ENCODE assay signal across 14 cellular contexts in genomic region chr16:86992587-86992986, GRCh38.
A peak's percentile ranks its signal among the peaks of the same experiment; 100 is the strongest.
DNase-seq lines count a peak whose midpoint lies in the region; ATAC-seq, FAIRE-seq and TF ChIP-seq lines count a peak whose summit lies in the region.
"Had no signal": no experiment of that assay in that cellular context is flagged by ENCODE, and none has a peak within 500 bp of the region (broad histone marks: within the 10 kb centered on the region; RNA-seq: fewer than 3 reads in every experiment).

No MANE protein-coding gene starts in this region.

- H2AK9ac ChIP-seq in IMR-90 (replicated peaks; ENCODE audit: low read depth, low read length, poor library complexity): no peak overlapping the region

- no peaks in the 10 kb centered on the region for H3K9me3 ChIP-seq in IMR-90 (ENCODE audit: control insufficient read depth, insufficient read depth, low read length)
- H3K9me3 ChIP-seq in K562 (replicated peaks; ENCODE audit: control insufficient read depth, insufficient read depth, low read depth, low read length): no peaks in the 10 kb centered on the region
- H3K9me3 ChIP-seq in neutrophil: no peaks in the 10 kb centered on the region
- H3K9me3 ChIP-seq in WERI-Rb-1 (ENCODE audit: severe bottlenecking): no peaks in the 10 kb centered on the region
- H3K9me3 ChIP-seq: BLaER1 had no signal

- no peak overlapping the region for H3K4me3 ChIP-seq in IMR-90 (ENCODE audit: insufficient read depth, low read depth, low read length)
- no peak overlapping the region for H3K4me3 ChIP-seq in K562
- no peak overlapping the region for H3K4me3 ChIP-seq in neutrophil (ENCODE audit: low read depth in 1 of 2, low read length in 1 of 2)
- H3K4me3 ChIP-seq in WERI-Rb-1 (ENCODE audit: low read depth, low read length): no peak overlapping the region
- H3K4me3 ChIP-seq: BLaER1 had no signal

- ATAC-seq in IMR-90 (ENCODE audit: low read depth) (no peak), K562 (no peak), natural killer cell (no peak)

- TF ChIP-seq CTCF in IMR-90 (conservative IDR thresholded peaks at IDR 0.05; ENCODE audit: low read depth, low read length) (no peak), K562 (IDR thresholded peaks at IDR 0.05 in 2 of 3, conservative IDR thresholded peaks at IDR 0.05 in 1 of 3; ENCODE audit: insufficient read depth in 2 of 3, low read depth in 1 of 3, low read length in 3 of 3) (no peak), neutrophil (IDR thresholded peaks at IDR 0.05) (no peak), natural killer cell (IDR thresholded peaks at IDR 0.05) (no peak), WERI-Rb-1 (IDR thresholded peaks at IDR 0.05; ENCODE audit: low read depth, low read length) (no peak)

- peak overlapping the region; percentile 12; the same call in 1 of the 2 replicates for H3K14ac ChIP-seq in IMR-90 (replicated peaks; ENCODE audit: low read depth, low read length)

- H3K18ac ChIP-seq in IMR-90 (ENCODE audit: low read depth, low read length): no peak overlapping the region

- POLR2A ChIA-PET in IMR-90 (lab: Charles Lee; ENCODE audit: unreplicated experiment): no interaction called here
- POLR2A ChIA-PET in K562 (lab: Yijun Ruan, JAX): no interaction called here

- intact Hi-C loops in IMR-90 (cut with micrococcal nuclease) (no loop called here), K562 (cut with micrococcal nuclease) (no loop called here), natural killer cell (cut with micrococcal nuclease) (no loop called here)

- FAIRE-seq in K562 (lab: Jason Lieb, UNC): no peak

- no peak overlapping the region for H3K23ac ChIP-seq in IMR-90 (ENCODE audit: low read depth, low read length)

- peak overlapping the region; percentile 50 for H2BK120ac ChIP-seq in IMR-90 (ENCODE audit: low read depth, low read length)

- 0 out of 3 replicates have a peak overlapping the region, but pooled peaks have one; percentile 67 for H2BK15ac ChIP-seq in IMR-90 (ENCODE audit: low read depth, low read length)

- TF ChIP-seq RAD21 in IMR-90 (IDR thresholded peaks at IDR 0.05; ENCODE audit: low read length): no peak
- no peak for TF ChIP-seq RAD21 in K562 (CRISPR knock-in tag; conservative IDR thresholded peaks at IDR 0.05 in 1 of 2, IDR thresholded peaks at IDR 0.05 in 1 of 2)

- H3K79me1 ChIP-seq in IMR-90 (ENCODE audit: low read depth in 1 of 2, low read length in 2 of 2): 0 out of 4 replicates have a peak, but pooled peaks cover 0 to 3% of the 10 kb centered on the region in 2 experiments

- TF ChIP-seq EP300 in K562 (IDR thresholded peaks at IDR 0.05; ENCODE audit: low read length): no peak

- H3K36me3 ChIP-seq in IMR-90 (ENCODE audit: control insufficient read depth, insufficient read depth, low read length) (no peaks in the 10 kb centered on the region), K562 (ENCODE audit: control insufficient read depth, insufficient read depth, low read length) (no peaks in the 10 kb centered on the region), neutrophil (no peaks in the 10 kb centered on the region), WERI-Rb-1 (no peaks in the 10 kb centered on the region)
- H3K36me3 ChIP-seq: BLaER1 had no signal

- no CpG with 5 or more reads among the region's 5 CpGs for WGBS in IMR-90 (ENCODE audit: extremely low coverage in 2 of 2, insufficient read length in 1 of 2), 2 experiments
- WGBS in K562 (ENCODE audit: insufficient coverage, low coverage, missing lambda C conversion rate): 0% methylated on average over 5 of the region's 5 CpGs

- H2BK20ac ChIP-seq in IMR-90 (ENCODE audit: low read depth, low read length): peak overlapping the region; percentile 60

- H3K9ac ChIP-seq in IMR-90 (ENCODE audit: low read depth, low read length) (no peak overlapping the region), K562 (ENCODE audit: insufficient read depth in 1 of 2, low read depth in 2 of 2, low read length in 2 of 2) (no peak overlapping the region)
- H3K9ac ChIP-seq: BLaER1 had no signal

- no peak overlapping the region for H3K4me3 Mint-ChIP-seq in natural killer cell
- H3K4me3 Mint-ChIP-seq: CD8-positive, alpha-beta memory T cell; H9 had no signal

- peaks cover 13 to 20% of the 10 kb centered on the region in 2 donors for H3K4me1 Mint-ChIP-seq in natural killer cell

- H2AFZ ChIP-seq in IMR-90 (replicated peaks; ENCODE audit: low read length, poor library complexity) (peak overlapping the region; percentile 44), K562 (ENCODE audit: low read depth, low read length) (no peak overlapping the region)

- peak overlapping the region; percentile 58; the same call in 1 of the 2 replicates for H3K4ac ChIP-seq in IMR-90 (ENCODE audit: low read depth, low read length)

- peak overlapping the region; percentile 84 for H2AK5ac ChIP-seq in IMR-90 (ENCODE audit: low read depth, low read length)

- DNase-seq in ELR (ENCODE audit: low read depth): peak; percentile 44
- DNase-seq in IMR-90: no peak
- DNase-seq in K562 (ENCODE audit: extremely low read depth in 1 of 4, low spot score in 3 of 4): no peak
- no peak for DNase-seq in natural killer cell
- no peak for DNase-seq in DMS79 treated with DMSO at 0.1 percent for 48 hours (lab: John Stamatoyannopoulos, UW)
- no peak for DNase-seq in WERI-Rb-1
- DNase-seq: 8988T; AML-193; Caco-2; CD8-positive, alpha-beta memory T cell; GOT3; H9 had no signal

- H3K27me3 ChIP-seq in IMR-90 (ENCODE audit: control insufficient read depth, insufficient read depth, low read length) (no peaks in the 10 kb centered on the region), K562 (ENCODE audit: control insufficient read depth in 2 of 2, insufficient read depth in 2 of 2, low read length in 2 of 2) (peaks cover 36 to 74% of the 10 kb centered on the region in 2 experiments), neutrophil (peaks cover 4% of the 10 kb centered on the region), WERI-Rb-1 (ENCODE audit: insufficient read depth, low read depth, severe bottlenecking) (no peaks in the 10 kb centered on the region)
- H3K27me3 ChIP-seq: BLaER1 had no signal

- no peak overlapping the region for H3K56ac ChIP-seq in IMR-90 (ENCODE audit: extremely low read depth, insufficient read depth, low read length)

- in situ Hi-C loops in IMR-90 (cut with MboI; ENCODE audit: low sequenced_read_pairs): no loop called here
- in situ Hi-C loops in K562 (cut with MboI): no loop called here

- no peaks in the 10 kb centered on the region for H3K9me3 Mint-ChIP-seq in natural killer cell
- H3K9me3 Mint-ChIP-seq: H9 had no signal

- H3K27me3 Mint-ChIP-seq in natural killer cell (ENCODE audit: low read depth in 2 of 2): peaks cover 10 to 24% of the 10 kb centered on the region in 2 donors

- peak overlapping the region; percentile 55; the same call in 1 of the 2 replicates for H4K91ac ChIP-seq in IMR-90 (ENCODE audit: insufficient read depth, low read depth, low read length)

- TF ChIP-seq POLR2A in IMR-90 (IDR thresholded peaks at IDR 0.05; ENCODE audit: low read depth, low read length): no peak
- TF ChIP-seq POLR2A in K562 (conservative IDR thresholded peaks at IDR 0.05): no peak

- H3K4me1 ChIP-seq in IMR-90 (ENCODE audit: control insufficient read depth, insufficient read depth, low read length): peaks cover 9% of the 10 kb centered on the region
- H3K4me1 ChIP-seq in K562 (replicated peaks in 1 of 2; ENCODE audit: control insufficient read depth in 2 of 2, insufficient read depth in 2 of 2, low read length in 2 of 2): peaks cover 0 to 10% of the 10 kb centered on the region in 2 experiments; a peak in 1 of 5 replicates
- H3K4me1 ChIP-seq in neutrophil (ENCODE audit: control insufficient read depth in 1 of 2, insufficient read depth in 1 of 2, low read depth in 1 of 2, low read length in 1 of 2): peaks cover 55 to 72% of the 10 kb centered on the region in 2 experiments
- H3K4me1 ChIP-seq: Caco-2 had no signal

- H3K36me3 Mint-ChIP-seq in natural killer cell: no peaks in the 10 kb centered on the region
- H3K36me3 Mint-ChIP-seq: CD8-positive, alpha-beta memory T cell had no signal

- CTCF ChIA-PET in IMR-90 (lab: Yijun Ruan, JAX): no interaction called here
- CTCF ChIA-PET in K562 (lab: Yijun Ruan, JAX; ENCODE audit: low intra/inter-chr PET ratio): no interaction called here

- no peaks in the 10 kb centered on the region for H4K20me1 ChIP-seq in IMR-90 (ENCODE audit: insufficient read depth, low read length)
- peaks cover 16% of the 10 kb centered on the region for H4K20me1 ChIP-seq in K562 (replicated peaks; ENCODE audit: control insufficient read depth, insufficient read depth, low read length)
- H4K20me1 ChIP-seq: BLaER1 had no signal

- H3K4me2 ChIP-seq in IMR-90 (ENCODE audit: low read depth, low read length): no peak overlapping the region
- H3K4me2 ChIP-seq in K562 (ENCODE audit: insufficient read depth, low read length): no peak overlapping the region
- H3K4me2 ChIP-seq: BLaER1 had no signal

- no peak overlapping the region for H4K5ac ChIP-seq in IMR-90 (ENCODE audit: low read depth, low read length)

- H3K79me2 ChIP-seq in K562 (ENCODE audit: control insufficient read depth, insufficient read depth, low read length): no peaks in the 10 kb centered on the region

- peaks cover 26% of the 10 kb centered on the region for H3K9me1 ChIP-seq in IMR-90 (ENCODE audit: insufficient read depth, low read length)
- no peaks in the 10 kb centered on the region for H3K9me1 ChIP-seq in K562 (ENCODE audit: control insufficient read depth, insufficient read depth, low read length)

- no peak overlapping the region for H3K27ac Mint-ChIP-seq in natural killer cell
- H3K27ac Mint-ChIP-seq: CD8-positive, alpha-beta memory T cell; H9 had no signal

- BruUV-seq in IMR-90 (replicated peaks; lab: Mats Ljungman, UMichigan): no TSS peak
- no TSS peak for BruUV-seq in K562 (replicated peaks; lab: Mats Ljungman, UMichigan)

- dilution Hi-C loops in IMR-90 (cut with HindIII; ENCODE audit: low sequenced_read_pairs, unreplicated experiment): no loop called here

- H4K8ac ChIP-seq in IMR-90 (ENCODE audit: low read depth in 2 of 2, low read length in 2 of 2): no peak overlapping the region

- H3K27ac ChIP-seq in IMR-90 (ENCODE audit: insufficient read depth, low read length): no peak overlapping the region; the same call in 1 of the 2 replicates
- H3K27ac ChIP-seq in K562 (ENCODE audit: extremely low read depth, low read depth, low read length): no peak overlapping the region
- H3K27ac ChIP-seq in neutrophil: peak overlapping the region; percentile 55
- no peak overlapping the region for H3K27ac ChIP-seq in WERI-Rb-1
- H3K27ac ChIP-seq: BLaER1 had no signal

- peak overlapping the region; percentile 16 for H2BK5ac ChIP-seq in IMR-90 (ENCODE audit: low read depth, low read length, poor library complexity, severe bottlenecking)

TF ChIP-seq in IMR-90, 13 proteins besides CTCF, POLR2A, EP300 and RAD21 (continues in another document):
- no peak for TF ChIP-seq FOS (IDR thresholded peaks at IDR 0.05; ENCODE audit: low read depth, low read length)
- TF ChIP-seq CEBPB (IDR thresholded peaks at IDR 0.05; ENCODE audit: low read depth, low read length): no peak

TF ChIP-seq in K562, 482 proteins besides CTCF, POLR2A, EP300 and RAD21:
- TF ChIP-seq ZNF217 (CRISPR knock-in tag; IDR thresholded peaks at IDR 0.05): no peak
- peak; percentile 91 for TF ChIP-seq ZNF12 (CRISPR knock-in tag; IDR thresholded peaks at IDR 0.05)
